13 cellular contexts compared by ENCODE assay signal in the genomic region with DNA sequence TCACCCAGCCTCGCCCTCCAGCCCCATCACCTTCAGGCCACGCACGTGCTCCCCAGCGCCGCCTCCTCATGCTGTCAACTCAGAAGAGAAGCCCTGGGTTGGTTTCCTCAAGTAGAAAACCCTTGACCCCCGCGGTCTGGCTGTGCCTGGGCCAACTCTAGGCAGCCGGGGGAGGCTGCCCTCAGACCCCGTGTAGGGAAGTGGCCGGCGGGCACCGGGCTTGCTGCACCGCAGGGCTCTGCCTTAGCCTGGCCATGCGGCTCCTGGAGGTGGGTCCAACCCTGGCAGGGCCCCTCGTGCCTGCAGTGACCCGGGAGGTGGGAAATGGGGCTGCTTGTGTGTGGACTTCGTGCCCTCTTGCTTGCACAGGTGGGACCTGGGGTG.
DNase-seq lines count a peak whose midpoint lies in the region; ATAC-seq, FAIRE-seq and TF ChIP-seq lines count a peak whose summit lies in the region.
"Had no signal": no experiment of that assay in that cellular context is flagged by ENCODE, and none has a peak within 500 bp of the region (broad histone marks: within the 10 kb centered on the region; RNA-seq: fewer than 3 reads in every experiment).

No MANE protein-coding gene starts in this region.

- H3K4me1 ChIP-seq in left ventricle myocardium inferior, result peaks cover 78% of the 10 kb centered on the region
- peaks cover 14 to 49% of the 10 kb centered on the region in 2 donors for H3K4me1 ChIP-seq in uterus

- CTCF ChIA-PET in WTC11 (lab: Charles Lee), result interaction anchor here (1.8 kb wide), 1 partner anchor 10 kb away, joined by 6 read pairs; no protein-coding TSS in a partner anchor

- H3K4me3 Mint-ChIP-seq in WTC11, result peak overlapping the region; percentile 55
- peak overlapping the region; percentile 64 for H3K4me3 Mint-ChIP-seq in nephron progenitor cell
- H3K4me3 Mint-ChIP-seq: activated CD4-positive, alpha-beta T cell treated with anti-CD3 and anti-CD28 coated beads, Interleukin-2, amount 10 ng/mL, durations not matched to agents 7 days and 5 days had no signal

- POLR2A ChIA-PET in WTC11 (lab: Charles Lee), result interaction anchor here (0.9 kb wide), 1 partner anchor 12 kb away, joined by 3 read pairs; no protein-coding TSS in a partner anchor

- H3K27me3 ChIP-seq in left ventricle myocardium inferior (ENCODE audit: low read depth) (peaks cover 25% of the 10 kb centered on the region), uterus (no peaks in the 10 kb centered on the region)
- H3K27me3 ChIP-seq: MG63 had no signal

- TF ChIP-seq POLR2A in uterus (IDR thresholded peaks at IDR 0.05) (no peak), GM12891 (IDR thresholded peaks at IDR 0.05; ENCODE audit: low read depth, low read length) (no peak)

- H3K9me3 Mint-ChIP-seq in WTC11 (no peaks in the 10 kb centered on the region), nephron progenitor cell (no peaks in the 10 kb centered on the region)
- H3K9me3 Mint-ChIP-seq: activated CD4-positive, alpha-beta T cell treated with anti-CD3 and anti-CD28 coated beads, Interleukin-2, amount 10 ng/mL, durations not matched to agents 7 days and 5 days; CD4-positive, CD25-positive, alpha-beta regulatory T cell had no signal

- ATAC-seq in Right ventricle myocardium superior (ENCODE audit: poor library complexity), result no peak
- ATAC-seq in WTC11, result no peak
- ATAC-seq in HG03108 (IDR thresholded peaks at IDR 0.05; ENCODE audit: unreplicated experiment), result no peak

- H3K9me3 ChIP-seq in left ventricle myocardium inferior (replicated peaks) (no peaks in the 10 kb centered on the region), uterus (no peaks in the 10 kb centered on the region)
- H3K9me3 ChIP-seq: MG63 had no signal

- intact Hi-C loops in left ventricle myocardium inferior (cut with micrococcal nuclease) (no loop called here), Right ventricle myocardium superior (cut with DNase I) (no loop called here), uterus (cut with DNase I; ENCODE audit: low total_unique reads) (no loop called here)

- H3K4me1 Mint-ChIP-seq in WTC11 (peaks cover 32% of the 10 kb centered on the region), nephron progenitor cell (peaks cover 81% of the 10 kb centered on the region)

- H3K4me3 ChIP-seq in left ventricle myocardium inferior (peak overlapping the region; percentile 59), uterus (peak overlapping the region; percentile 23 to 39)
- H3K4me3 ChIP-seq: MG63, skin epidermis had no signal

- no peak overlapping the region for H3K27ac Mint-ChIP-seq in WTC11
- H3K27ac Mint-ChIP-seq in nephron progenitor cell, result no peak overlapping the region
- H3K27ac Mint-ChIP-seq: activated CD4-positive, alpha-beta T cell treated with anti-CD3 and anti-CD28 coated beads, Interleukin-2, amount 10 ng/mL, durations not matched to agents 7 days and 5 days; CD4-positive, CD25-positive, alpha-beta regulatory T cell had no signal

- DNase-seq in left ventricle myocardium inferior (no peak), Right ventricle myocardium superior (no peak), WTC11 (ENCODE audit: low spot score) (no peak), nephron progenitor cell (no peak), uterus (no peak), GM12891 (ENCODE audit: insufficient read length, low spot score) (no peak), NOMO-1 treated with DMSO at 0.1 percent for 48 hours (lab: John Stamatoyannopoulos, UW; ENCODE audit: unreplicated experiment) (no peak)
- DNase-seq: activated CD4-positive, alpha-beta T cell treated with anti-CD3 and anti-CD28 coated beads, Interleukin-2, amount 10 ng/mL, durations not matched to agents 7 days and 5 days; CD4-positive, CD25-positive, alpha-beta regulatory T cell; MG63 had no signal

- H3K27me3 Mint-ChIP-seq in WTC11 (ENCODE audit: low read depth), result peaks cover 60% of the 10 kb centered on the region
- peaks cover 26% of the 10 kb centered on the region for H3K27me3 Mint-ChIP-seq in nephron progenitor cell (ENCODE audit: low read depth, poor library complexity)

- H3K36me3 ChIP-seq in left ventricle myocardium inferior, result no peaks in the 10 kb centered on the region
- H3K36me3 ChIP-seq in uterus, result no peaks in the 10 kb centered on the region
- H3K36me3 ChIP-seq: MG63 had no signal

- no peak for FAIRE-seq in GM12891 (lab: Jason Lieb, UNC)
- FAIRE-seq: endothelial cell of umbilical vein had no signal

- H3K27ac ChIP-seq in left ventricle myocardium inferior (replicated peaks), result no peak overlapping the region
- peak overlapping the region; percentile 17 to 48 for H3K27ac ChIP-seq in uterus
- H3K27ac ChIP-seq: skin epidermis had no signal

- TF ChIP-seq CTCF in left ventricle myocardium inferior (IDR thresholded peaks at IDR 0.05; ENCODE audit: borderline replicate concordance) (no peak), WTC11 (IDR thresholded peaks at IDR 0.05) (no peak), nephron progenitor cell (IDR thresholded peaks at IDR 0.05) (no peak), uterus (IDR thresholded peaks at IDR 0.05) (no peak)

- no peaks in the 10 kb centered on the region for H3K36me3 Mint-ChIP-seq in WTC11
- H3K36me3 Mint-ChIP-seq in nephron progenitor cell (ENCODE audit: low read depth), result no peaks in the 10 kb centered on the region
- H3K36me3 Mint-ChIP-seq: CD4-positive, CD25-positive, alpha-beta regulatory T cell had no signal

TF ChIP-seq in WTC11, 78 proteins besides CTCF, POLR2A, EP300 and RAD21 (continues in another document):
- TF ChIP-seq, protein P1, sequence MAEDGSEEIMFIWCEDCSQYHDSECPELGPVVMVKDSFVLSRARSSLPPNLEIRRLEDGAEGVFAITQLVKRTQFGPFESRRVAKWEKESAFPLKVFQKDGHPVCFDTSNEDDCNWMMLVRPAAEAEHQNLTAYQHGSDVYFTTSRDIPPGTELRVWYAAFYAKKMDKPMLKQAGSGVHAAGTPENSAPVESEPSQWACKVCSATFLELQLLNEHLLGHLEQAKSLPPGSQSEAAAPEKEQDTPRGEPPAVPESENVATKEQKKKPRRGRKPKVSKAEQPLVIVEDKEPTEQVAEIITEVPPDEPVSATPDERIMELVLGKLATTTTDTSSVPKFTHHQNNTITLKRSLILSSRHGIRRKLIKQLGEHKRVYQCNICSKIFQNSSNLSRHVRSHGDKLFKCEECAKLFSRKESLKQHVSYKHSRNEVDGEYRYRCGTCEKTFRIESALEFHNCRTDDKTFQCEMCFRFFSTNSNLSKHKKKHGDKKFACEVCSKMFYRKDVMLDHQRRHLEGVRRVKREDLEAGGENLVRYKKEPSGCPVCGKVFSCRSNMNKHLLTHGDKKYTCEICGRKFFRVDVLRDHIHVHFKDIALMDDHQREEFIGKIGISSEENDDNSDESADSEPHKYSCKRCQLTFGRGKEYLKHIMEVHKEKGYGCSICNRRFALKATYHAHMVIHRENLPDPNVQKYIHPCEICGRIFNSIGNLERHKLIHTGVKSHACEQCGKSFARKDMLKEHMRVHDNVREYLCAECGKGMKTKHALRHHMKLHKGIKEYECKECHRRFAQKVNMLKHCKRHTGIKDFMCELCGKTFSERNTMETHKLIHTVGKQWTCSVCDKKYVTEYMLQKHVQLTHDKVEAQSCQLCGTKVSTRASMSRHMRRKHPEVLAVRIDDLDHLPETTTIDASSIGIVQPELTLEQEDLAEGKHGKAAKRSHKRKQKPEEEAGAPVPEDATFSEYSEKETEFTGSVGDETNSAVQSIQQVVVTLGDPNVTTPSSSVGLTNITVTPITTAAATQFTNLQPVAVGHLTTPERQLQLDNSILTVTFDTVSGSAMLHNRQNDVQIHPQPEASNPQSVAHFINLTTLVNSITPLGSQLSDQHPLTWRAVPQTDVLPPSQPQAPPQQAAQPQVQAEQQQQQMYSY (CRISPR knock-in tag; IDR thresholded peaks at IDR 0.05), result no peak
- TF ChIP-seq, protein P2, sequence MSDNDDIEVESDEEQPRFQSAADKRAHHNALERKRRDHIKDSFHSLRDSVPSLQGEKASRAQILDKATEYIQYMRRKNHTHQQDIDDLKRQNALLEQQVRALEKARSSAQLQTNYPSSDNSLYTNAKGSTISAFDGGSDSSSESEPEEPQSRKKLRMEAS (CRISPR knock-in tag; IDR thresholded peaks at IDR 0.05), result peak; percentile 73; the same call in 1 of the 2 replicates

TF ChIP-seq in GM12891, 5 proteins besides CTCF, POLR2A, EP300 and RAD21:
- TF ChIP-seq TAF1 (IDR thresholded peaks at IDR 0.05; ENCODE audit: low read depth, low read length) (no peak), PAX5 (IDR thresholded peaks at IDR 0.05; ENCODE audit: insufficient read depth, low read length, severe bottlenecking) (no peak), SPI1 (IDR thresholded peaks at IDR 0.05; ENCODE audit: low read depth, low read length) (no peak), POLR2AphosphoS5 (IDR thresholded peaks at IDR 0.05; ENCODE audit: low read depth, low read length) (no peak), POU2F2 (IDR thresholded peaks at IDR 0.05; ENCODE audit: low read depth, low read length) (no peak)
